ENCODE assay signal across 1 cellular context in the genomic region with DNA sequence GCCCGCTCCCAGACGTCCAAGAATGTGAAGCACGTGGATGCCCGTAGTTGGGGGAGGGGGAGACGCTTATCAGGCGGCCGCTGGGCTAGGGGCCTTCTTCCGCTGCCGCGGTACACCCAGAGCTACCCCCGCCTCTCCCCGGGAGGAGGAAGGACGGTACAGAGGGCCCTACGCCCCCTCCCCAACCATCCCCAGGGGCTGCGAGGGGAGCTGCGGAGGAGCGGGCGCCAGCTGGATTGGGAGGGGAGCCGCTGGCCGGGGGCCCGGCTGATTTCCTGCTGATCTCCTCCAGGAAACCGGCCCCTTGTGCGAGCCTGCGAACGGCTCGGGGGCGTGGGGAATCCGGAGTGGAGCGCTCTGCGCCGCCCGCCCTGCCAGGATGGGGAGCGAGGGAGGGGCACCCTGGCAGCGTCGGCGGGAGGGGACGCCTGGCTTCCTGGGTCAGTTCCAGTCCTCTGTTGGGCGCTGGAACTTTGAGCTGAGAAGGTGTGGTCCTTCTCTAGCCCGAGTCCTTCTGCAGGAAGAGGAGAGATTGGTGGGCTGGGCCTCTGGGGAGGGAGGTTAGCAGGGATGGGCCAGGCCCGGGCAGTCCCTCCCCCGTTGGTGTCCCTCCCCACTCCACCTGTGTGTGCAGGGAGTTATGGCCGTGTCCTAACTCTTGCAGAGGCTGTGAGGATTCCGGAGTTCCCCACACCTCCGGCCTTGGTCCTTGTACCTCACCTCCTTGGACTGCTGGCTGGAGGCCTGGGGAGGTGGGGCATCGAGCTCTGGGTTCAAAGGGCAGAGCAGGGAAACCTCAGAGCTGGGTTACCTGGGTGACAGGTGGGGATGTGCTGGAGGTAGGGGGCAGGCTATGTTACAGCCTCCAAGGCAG.
TF ChIP-seq lines count a peak whose summit lies in the region.

No MANE protein-coding gene starts in this region.

TF ChIP-seq in HepG2, 621 proteins besides CTCF, POLR2A, EP300 and RAD21 (continued from another document and continues in another):
- peak; percentile 42; the same call in 1 of the 2 replicates for TF ChIP-seq MED1 (CRISPR knock-in tag; IDR thresholded peaks at IDR 0.05)
- no peak for TF ChIP-seq NFKBIZ (CRISPR knock-in tag; IDR thresholded peaks at IDR 0.05)
- peak; percentile 26; the same call in 1 of the 2 replicates for TF ChIP-seq SP2 (CRISPR knock-in tag; IDR thresholded peaks at IDR 0.05)
- TF ChIP-seq KLF6 (CRISPR knock-in tag; IDR thresholded peaks at IDR 0.05): 0 out of 2 replicates have a peak, but pooled peaks have one; percentile 15
- no peak for TF ChIP-seq ZNF776 (CRISPR knock-in tag; IDR thresholded peaks at IDR 0.05)
- TF ChIP-seq ZNF878 (CRISPR knock-in tag; IDR thresholded peaks at IDR 0.05): peak; percentile 10; the same call in 1 of the 2 replicates
- TF ChIP-seq, protein P1, sequence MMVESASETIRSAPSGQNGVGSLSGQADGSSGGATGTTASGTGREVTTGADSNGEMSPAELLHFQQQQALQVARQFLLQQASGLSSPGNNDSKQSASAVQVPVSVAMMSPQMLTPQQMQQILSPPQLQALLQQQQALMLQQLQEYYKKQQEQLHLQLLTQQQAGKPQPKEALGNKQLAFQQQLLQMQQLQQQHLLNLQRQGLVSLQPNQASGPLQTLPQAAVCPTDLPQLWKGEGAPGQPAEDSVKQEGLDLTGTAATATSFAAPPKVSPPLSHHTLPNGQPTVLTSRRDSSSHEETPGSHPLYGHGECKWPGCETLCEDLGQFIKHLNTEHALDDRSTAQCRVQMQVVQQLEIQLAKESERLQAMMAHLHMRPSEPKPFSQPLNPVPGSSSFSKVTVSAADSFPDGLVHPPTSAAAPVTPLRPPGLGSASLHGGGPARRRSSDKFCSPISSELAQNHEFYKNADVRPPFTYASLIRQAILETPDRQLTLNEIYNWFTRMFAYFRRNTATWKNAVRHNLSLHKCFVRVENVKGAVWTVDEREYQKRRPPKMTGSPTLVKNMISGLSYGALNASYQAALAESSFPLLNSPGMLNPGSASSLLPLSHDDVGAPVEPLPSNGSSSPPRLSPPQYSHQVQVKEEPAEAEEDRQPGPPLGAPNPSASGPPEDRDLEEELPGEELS (CRISPR knock-in tag; IDR thresholded peaks at IDR 0.05): peak; percentile 7; the same call in 1 of the 2 replicates
- TF ChIP-seq YEATS4 (CRISPR knock-in tag; IDR thresholded peaks at IDR 0.05; ENCODE audit: borderline replicate concordance): peak; percentile 51; the same call in 1 of the 2 replicates
- TF ChIP-seq DR1 (CRISPR knock-in tag; IDR thresholded peaks at IDR 0.05): no peak
- TF ChIP-seq RFXANK (CRISPR knock-in tag; IDR thresholded peaks at IDR 0.05): no peak
- TF ChIP-seq ATF7-NPFF (CRISPR knock-in tag; IDR thresholded peaks at IDR 0.05; ENCODE audit: low read depth): peak; percentile 82
- TF ChIP-seq CBX2 (IDR thresholded peaks at IDR 0.05; ENCODE audit: low read depth, low read length): no peak
- TF ChIP-seq CBX2 (CRISPR knock-in tag; IDR thresholded peaks at IDR 0.05; ENCODE audit: low read depth): no peak
- 0 out of 2 replicates have a peak, but pooled peaks have one; percentile 43 for TF ChIP-seq ZNF598 (CRISPR knock-in tag; IDR thresholded peaks at IDR 0.05; ENCODE audit: borderline replicate concordance)
- TF ChIP-seq MEF2D (CRISPR knock-in tag; IDR thresholded peaks at IDR 0.05): peak; percentile 57; the same call in 1 of the 2 replicates
- TF ChIP-seq, protein P2, sequence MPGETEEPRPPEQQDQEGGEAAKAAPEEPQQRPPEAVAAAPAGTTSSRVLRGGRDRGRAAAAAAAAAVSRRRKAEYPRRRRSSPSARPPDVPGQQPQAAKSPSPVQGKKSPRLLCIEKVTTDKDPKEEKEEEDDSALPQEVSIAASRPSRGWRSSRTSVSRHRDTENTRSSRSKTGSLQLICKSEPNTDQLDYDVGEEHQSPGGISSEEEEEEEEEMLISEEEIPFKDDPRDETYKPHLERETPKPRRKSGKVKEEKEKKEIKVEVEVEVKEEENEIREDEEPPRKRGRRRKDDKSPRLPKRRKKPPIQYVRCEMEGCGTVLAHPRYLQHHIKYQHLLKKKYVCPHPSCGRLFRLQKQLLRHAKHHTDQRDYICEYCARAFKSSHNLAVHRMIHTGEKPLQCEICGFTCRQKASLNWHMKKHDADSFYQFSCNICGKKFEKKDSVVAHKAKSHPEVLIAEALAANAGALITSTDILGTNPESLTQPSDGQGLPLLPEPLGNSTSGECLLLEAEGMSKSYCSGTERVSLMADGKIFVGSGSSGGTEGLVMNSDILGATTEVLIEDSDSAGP (CRISPR knock-in tag; IDR thresholded peaks at IDR 0.05; ENCODE audit: borderline replicate concordance): peak; percentile 93; the same call in 1 of the 2 replicates
- no peak for TF ChIP-seq ZNF260 (CRISPR knock-in tag; IDR thresholded peaks at IDR 0.05; ENCODE audit: borderline replicate concordance, low read depth)
- TF ChIP-seq ZNF484 (CRISPR knock-in tag; IDR thresholded peaks at IDR 0.05; ENCODE audit: borderline replicate concordance, low read depth): no peak
- TF ChIP-seq HNF4G (IDR thresholded peaks at IDR 0.05; ENCODE audit: borderline replicate concordance, low read depth, low read length): peak; percentile 53
- peak; percentile 84 for TF ChIP-seq HNF4G (CRISPR knock-in tag; IDR thresholded peaks at IDR 0.05; ENCODE audit: borderline replicate concordance, low read depth)
- peak; percentile 90 for TF ChIP-seq HIVEP1 (CRISPR knock-in tag; IDR thresholded peaks at IDR 0.05)
- peak; percentile 88 for TF ChIP-seq ZNF746 (CRISPR knock-in tag; IDR thresholded peaks at IDR 0.05)
- TF ChIP-seq RAD51 (IDR thresholded peaks at IDR 0.05; ENCODE audit: borderline replicate concordance): no peak
- TF ChIP-seq, protein P3, sequence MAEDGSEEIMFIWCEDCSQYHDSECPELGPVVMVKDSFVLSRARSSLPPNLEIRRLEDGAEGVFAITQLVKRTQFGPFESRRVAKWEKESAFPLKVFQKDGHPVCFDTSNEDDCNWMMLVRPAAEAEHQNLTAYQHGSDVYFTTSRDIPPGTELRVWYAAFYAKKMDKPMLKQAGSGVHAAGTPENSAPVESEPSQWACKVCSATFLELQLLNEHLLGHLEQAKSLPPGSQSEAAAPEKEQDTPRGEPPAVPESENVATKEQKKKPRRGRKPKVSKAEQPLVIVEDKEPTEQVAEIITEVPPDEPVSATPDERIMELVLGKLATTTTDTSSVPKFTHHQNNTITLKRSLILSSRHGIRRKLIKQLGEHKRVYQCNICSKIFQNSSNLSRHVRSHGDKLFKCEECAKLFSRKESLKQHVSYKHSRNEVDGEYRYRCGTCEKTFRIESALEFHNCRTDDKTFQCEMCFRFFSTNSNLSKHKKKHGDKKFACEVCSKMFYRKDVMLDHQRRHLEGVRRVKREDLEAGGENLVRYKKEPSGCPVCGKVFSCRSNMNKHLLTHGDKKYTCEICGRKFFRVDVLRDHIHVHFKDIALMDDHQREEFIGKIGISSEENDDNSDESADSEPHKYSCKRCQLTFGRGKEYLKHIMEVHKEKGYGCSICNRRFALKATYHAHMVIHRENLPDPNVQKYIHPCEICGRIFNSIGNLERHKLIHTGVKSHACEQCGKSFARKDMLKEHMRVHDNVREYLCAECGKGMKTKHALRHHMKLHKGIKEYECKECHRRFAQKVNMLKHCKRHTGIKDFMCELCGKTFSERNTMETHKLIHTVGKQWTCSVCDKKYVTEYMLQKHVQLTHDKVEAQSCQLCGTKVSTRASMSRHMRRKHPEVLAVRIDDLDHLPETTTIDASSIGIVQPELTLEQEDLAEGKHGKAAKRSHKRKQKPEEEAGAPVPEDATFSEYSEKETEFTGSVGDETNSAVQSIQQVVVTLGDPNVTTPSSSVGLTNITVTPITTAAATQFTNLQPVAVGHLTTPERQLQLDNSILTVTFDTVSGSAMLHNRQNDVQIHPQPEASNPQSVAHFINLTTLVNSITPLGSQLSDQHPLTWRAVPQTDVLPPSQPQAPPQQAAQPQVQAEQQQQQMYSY (CRISPR knock-in tag; IDR thresholded peaks at IDR 0.05): peak; percentile 56; the same call in 1 of the 2 replicates
- TF ChIP-seq NONO (IDR thresholded peaks at IDR 0.05): no peak
- TF ChIP-seq NONO (CRISPR knock-in tag; conservative IDR thresholded peaks at IDR 0.05): 0 out of 2 replicates have a peak, but pooled peaks have one; percentile 66
- no peak for TF ChIP-seq ZNF615 (CRISPR knock-in tag; IDR thresholded peaks at IDR 0.05; ENCODE audit: borderline replicate concordance)
- TF ChIP-seq ZNF703 (CRISPR knock-in tag; IDR thresholded peaks at IDR 0.05; ENCODE audit: borderline replicate concordance): peak; percentile 79; the same call in 1 of the 2 replicates
- TF ChIP-seq ASH2L (IDR thresholded peaks at IDR 0.05; ENCODE audit: insufficient read length, low read depth, low read length): peak; percentile 27
- TF ChIP-seq, protein P4, sequence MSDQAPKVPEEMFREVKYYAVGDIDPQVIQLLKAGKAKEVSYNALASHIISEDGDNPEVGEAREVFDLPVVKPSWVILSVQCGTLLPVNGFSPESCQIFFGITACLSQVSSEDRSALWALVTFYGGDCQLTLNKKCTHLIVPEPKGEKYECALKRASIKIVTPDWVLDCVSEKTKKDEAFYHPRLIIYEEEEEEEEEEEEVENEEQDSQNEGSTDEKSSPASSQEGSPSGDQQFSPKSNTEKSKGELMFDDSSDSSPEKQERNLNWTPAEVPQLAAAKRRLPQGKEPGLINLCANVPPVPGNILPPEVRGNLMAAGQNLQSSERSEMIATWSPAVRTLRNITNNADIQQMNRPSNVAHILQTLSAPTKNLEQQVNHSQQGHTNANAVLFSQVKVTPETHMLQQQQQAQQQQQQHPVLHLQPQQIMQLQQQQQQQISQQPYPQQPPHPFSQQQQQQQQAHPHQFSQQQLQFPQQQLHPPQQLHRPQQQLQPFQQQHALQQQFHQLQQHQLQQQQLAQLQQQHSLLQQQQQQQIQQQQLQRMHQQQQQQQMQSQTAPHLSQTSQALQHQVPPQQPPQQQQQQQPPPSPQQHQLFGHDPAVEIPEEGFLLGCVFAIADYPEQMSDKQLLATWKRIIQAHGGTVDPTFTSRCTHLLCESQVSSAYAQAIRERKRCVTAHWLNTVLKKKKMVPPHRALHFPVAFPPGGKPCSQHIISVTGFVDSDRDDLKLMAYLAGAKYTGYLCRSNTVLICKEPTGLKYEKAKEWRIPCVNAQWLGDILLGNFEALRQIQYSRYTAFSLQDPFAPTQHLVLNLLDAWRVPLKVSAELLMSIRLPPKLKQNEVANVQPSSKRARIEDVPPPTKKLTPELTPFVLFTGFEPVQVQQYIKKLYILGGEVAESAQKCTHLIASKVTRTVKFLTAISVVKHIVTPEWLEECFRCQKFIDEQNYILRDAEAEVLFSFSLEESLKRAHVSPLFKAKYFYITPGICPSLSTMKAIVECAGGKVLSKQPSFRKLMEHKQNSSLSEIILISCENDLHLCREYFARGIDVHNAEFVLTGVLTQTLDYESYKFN (CRISPR knock-in tag; conservative IDR thresholded peaks at IDR 0.05): peak; percentile 84
- TF ChIP-seq ZFP82 (CRISPR knock-in tag; IDR thresholded peaks at IDR 0.05; ENCODE audit: borderline replicate concordance): no peak
- no peak for TF ChIP-seq MATR3 (CRISPR knock-in tag; IDR thresholded peaks at IDR 0.05)
- TF ChIP-seq, protein P5, sequence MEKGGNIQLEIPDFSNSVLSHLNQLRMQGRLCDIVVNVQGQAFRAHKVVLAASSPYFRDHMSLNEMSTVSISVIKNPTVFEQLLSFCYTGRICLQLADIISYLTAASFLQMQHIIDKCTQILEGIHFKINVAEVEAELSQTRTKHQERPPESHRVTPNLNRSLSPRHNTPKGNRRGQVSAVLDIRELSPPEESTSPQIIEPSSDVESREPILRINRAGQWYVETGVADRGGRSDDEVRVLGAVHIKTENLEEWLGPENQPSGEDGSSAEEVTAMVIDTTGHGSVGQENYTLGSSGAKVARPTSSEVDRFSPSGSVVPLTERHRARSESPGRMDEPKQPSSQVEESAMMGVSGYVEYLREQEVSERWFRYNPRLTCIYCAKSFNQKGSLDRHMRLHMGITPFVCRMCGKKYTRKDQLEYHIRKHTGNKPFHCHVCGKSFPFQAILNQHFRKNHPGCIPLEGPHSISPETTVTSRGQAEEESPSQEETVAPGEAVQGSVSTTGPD (CRISPR knock-in tag; IDR thresholded peaks at IDR 0.05): 0 out of 2 replicates have a peak, but pooled peaks have one; percentile 23
- no peak for TF ChIP-seq RBM22 (optimal IDR thresholded peaks at IDR 0.05; ENCODE audit: low read length)
- 0 out of 2 replicates have a peak, but pooled peaks have one; percentile 15 for TF ChIP-seq KLF13 (CRISPR knock-in tag; IDR thresholded peaks at IDR 0.05)
- TF ChIP-seq YEATS2 (CRISPR knock-in tag; IDR thresholded peaks at IDR 0.05; ENCODE audit: borderline replicate concordance): no peak
- peak; percentile 58; the same call in 1 of the 2 replicates for TF ChIP-seq ZNF451 (CRISPR knock-in tag; IDR thresholded peaks at IDR 0.05)
- TF ChIP-seq SOX6 (IDR thresholded peaks at IDR 0.05): no peak
- TF ChIP-seq SOX6 (CRISPR knock-in tag; IDR thresholded peaks at IDR 0.05): peak; percentile 70
- TF ChIP-seq, protein P6, sequence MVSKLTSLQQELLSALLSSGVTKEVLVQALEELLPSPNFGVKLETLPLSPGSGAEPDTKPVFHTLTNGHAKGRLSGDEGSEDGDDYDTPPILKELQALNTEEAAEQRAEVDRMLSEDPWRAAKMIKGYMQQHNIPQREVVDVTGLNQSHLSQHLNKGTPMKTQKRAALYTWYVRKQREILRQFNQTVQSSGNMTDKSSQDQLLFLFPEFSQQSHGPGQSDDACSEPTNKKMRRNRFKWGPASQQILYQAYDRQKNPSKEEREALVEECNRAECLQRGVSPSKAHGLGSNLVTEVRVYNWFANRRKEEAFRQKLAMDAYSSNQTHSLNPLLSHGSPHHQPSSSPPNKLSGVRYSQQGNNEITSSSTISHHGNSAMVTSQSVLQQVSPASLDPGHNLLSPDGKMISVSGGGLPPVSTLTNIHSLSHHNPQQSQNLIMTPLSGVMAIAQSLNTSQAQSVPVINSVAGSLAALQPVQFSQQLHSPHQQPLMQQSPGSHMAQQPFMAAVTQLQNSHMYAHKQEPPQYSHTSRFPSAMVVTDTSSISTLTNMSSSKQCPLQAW (CRISPR knock-in tag; IDR thresholded peaks at IDR 0.05): peak; percentile 40; the same call in 1 of the 2 replicates
- peak; percentile 69; the same call in 1 of the 2 replicates for TF ChIP-seq PITX1 (CRISPR knock-in tag; IDR thresholded peaks at IDR 0.05)
